8 cellular contexts compared by ENCODE assay signal in the genomic region with DNA sequence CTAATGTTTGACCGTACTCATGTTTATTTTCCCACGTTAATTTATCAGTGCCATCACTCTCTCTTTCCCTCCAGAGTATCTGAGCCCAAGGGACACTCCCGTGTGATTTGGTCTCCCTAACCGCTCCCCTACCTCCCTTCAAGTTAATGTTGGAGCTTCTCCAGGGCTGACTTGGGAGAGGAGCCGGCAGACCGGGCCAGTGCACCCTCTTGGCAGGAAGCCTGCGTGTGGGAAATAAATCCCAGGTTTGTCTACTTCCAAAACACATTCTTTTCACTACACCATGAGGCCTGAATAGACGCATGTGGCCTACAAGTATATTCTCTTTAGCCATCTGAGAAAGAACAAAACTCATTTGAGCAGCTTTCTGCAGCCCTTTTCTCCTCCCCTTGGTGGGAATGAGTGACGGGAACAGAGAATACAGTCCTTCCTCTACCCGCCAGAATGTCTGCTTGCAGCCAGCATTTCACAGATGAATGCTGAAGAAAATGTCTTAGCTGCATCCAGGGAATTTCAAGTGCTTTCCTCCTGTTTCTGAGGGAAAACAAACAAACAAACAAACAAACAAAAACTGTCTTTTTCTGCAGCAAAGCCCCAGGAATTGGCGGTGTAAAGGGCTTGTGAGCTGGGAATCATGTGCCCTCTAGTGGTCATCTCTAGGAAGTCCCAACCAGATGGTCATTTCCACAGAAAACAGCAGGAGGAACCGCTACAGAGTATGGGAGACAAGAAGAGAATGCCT. TPM values are rescaled to one million over a fixed set of nuclear protein-coding genes. Genes with fewer than 3 reads are reported as not detected.
DNase-seq lines count a peak whose midpoint lies in the region; TF ChIP-seq lines count a peak whose summit lies in the region.

No MANE protein-coding gene starts in this region.

- H3K27ac Mint-ChIP-seq in H9 = no peak overlapping the region

- no peak overlapping the region for H2BK5ac ChIP-seq in H9 (ENCODE audit: insufficient read length, low read length)

- no peak overlapping the region for H4K8ac ChIP-seq in H9 (replicated peaks; ENCODE audit: insufficient read length, low read depth, low read length)

- H3K9me3 ChIP-seq in H9 (ENCODE audit: control insufficient read depth, low read depth, low read length) = no peaks in the 10 kb centered on the region
- H3K9me3 ChIP-seq in liver (ENCODE audit: control insufficient read depth in 4 of 4, low read length in 3 of 4) = no peaks in the 10 kb centered on the region
- H3K9me3 ChIP-seq in suprapubic skin = no peaks in the 10 kb centered on the region

- H3K4me1 Mint-ChIP-seq in H9 = peaks cover 4 to 6% of the 10 kb centered on the region in 2 experiments

- no peak overlapping the region for H3K23ac ChIP-seq in H9 (ENCODE audit: insufficient read length, low read depth, low read length)

- H3K23me2 ChIP-seq in H9 (ENCODE audit: insufficient read length, low read depth, low read length, poor library complexity, severe bottlenecking) = no peaks in the 10 kb centered on the region

- H3K4me2 ChIP-seq in H9 (ENCODE audit: insufficient read depth, insufficient read length, low read length) = peak overlapping the region; percentile 64

- H2BK20ac ChIP-seq in H9 (ENCODE audit: low read depth, low read length, poor library complexity, severe bottlenecking) = no peak overlapping the region

- WGBS in H9 (ENCODE audit: extremely low coverage, insufficient read length, low lambda C conversion rate) = no CpG with 5 or more reads among the region's 12 CpGs
- WGBS in liver = 18% methylated on average over 12 of the region's 12 CpGs
- WGBS in suprapubic skin = 16% methylated on average over 12 of the region's 12 CpGs

- peak overlapping the region; percentile 100 for H2AFZ ChIP-seq in H9 (ENCODE audit: low read length)

- no peak for TF ChIP-seq EP300 in suprapubic skin (IDR thresholded peaks at IDR 0.05)

- H2BK120ac ChIP-seq in H9 (ENCODE audit: low read depth, low read length, poor library complexity, severe bottlenecking) = no peak overlapping the region

- no peak overlapping the region for H4K91ac ChIP-seq in H9 (ENCODE audit: insufficient read length, low read depth, low read length)

- no peaks in the 10 kb centered on the region; the same call in 1 of the 2 replicates for H3K27me3 Mint-ChIP-seq in H9 (ENCODE audit: low read depth)

- H2AK5ac ChIP-seq in H9 (ENCODE audit: insufficient read length, low read length) = no peak overlapping the region

- TF ChIP-seq RAD21 in liver (IDR thresholded peaks at IDR 0.05) = peak; percentile 96

- H3K27ac ChIP-seq in H9 (ENCODE audit: insufficient read length, low read depth, low read length) (no peak overlapping the region), liver (ENCODE audit: low read depth in 1 of 2, low read length in 2 of 2) (no peak overlapping the region), suprapubic skin (no peak overlapping the region)

- H4K20me1 ChIP-seq in H9 (ENCODE audit: control insufficient read depth, insufficient read depth, insufficient read length) = no peaks in the 10 kb centered on the region

- H3K36me3 ChIP-seq in liver (ENCODE audit: control insufficient read depth in 4 of 4, insufficient read depth in 3 of 4, low read depth in 1 of 4, low read length in 3 of 4) (no peaks in the 10 kb centered on the region), suprapubic skin (no peaks in the 10 kb centered on the region)

- DNase-seq in 8988T = peak; percentile 47
- peak; percentile 11 for DNase-seq in GDM1 (lab: John Stamatoyannopoulos, UW)
- peak; percentile 63 for DNase-seq in H9
- peak; percentile 64 for DNase-seq in LHCN-M2 (ENCODE audit: low read depth)
- peak; percentile 77 for DNase-seq in SK-MEL-5 (ENCODE audit: low read depth, low spot score)
- peak; percentile 61 for DNase-seq in dedifferentiated amniotic fluid mesenchymal stem cell (ENCODE audit: extremely low spot score)
- DNase-seq in suprapubic skin (ENCODE audit: low spot score in 2 of 2) = no peak

- no peaks in the 10 kb centered on the region for H3K79me2 ChIP-seq in H9 (ENCODE audit: insufficient read depth, low read length)

- H3K14ac ChIP-seq in H9 (ENCODE audit: insufficient read depth, low read length) = no peak overlapping the region

- H2BK15ac ChIP-seq in H9 (ENCODE audit: low read depth, low read length) = no peak overlapping the region

- H3K9ac ChIP-seq in H9 (ENCODE audit: extremely low read depth, insufficient read length, low read length) (peak overlapping the region; percentile 32), liver (ENCODE audit: low read depth in 1 of 2, low read length in 2 of 2) (peak overlapping the region in 1 of 2 donors; percentile 30)

- H3K9me3 Mint-ChIP-seq in H9 = no peaks in the 10 kb centered on the region

- H3K4me3 ChIP-seq in liver (ENCODE audit: low read depth in 1 of 3, low read length in 3 of 3) = peak overlapping the region; percentile 46 to 61 (median 52)
- peak overlapping the region; percentile 22 for H3K4me3 ChIP-seq in suprapubic skin

- H3K4ac ChIP-seq in H9 (ENCODE audit: low read depth, low read length) = no peak overlapping the region

- no peak overlapping the region for H3T11ph ChIP-seq in H9 (ENCODE audit: low read length)

- no peaks in the 10 kb centered on the region for H3K79me1 ChIP-seq in H9 (ENCODE audit: insufficient read depth, low read depth, low read length, poor library complexity, severe bottlenecking)

- H3K4me3 Mint-ChIP-seq in H9 = peak overlapping the region in 1 of 2 experiments; percentile 33; a peak in 1 of 5 replicates

- H3K18ac ChIP-seq in H9 (ENCODE audit: insufficient read length, low read depth, low read length) = no peak overlapping the region

- H3K4me1 ChIP-seq in H9 (ENCODE audit: insufficient read depth, low read length) (no peaks in the 10 kb centered on the region), liver (ENCODE audit: control insufficient read depth in 4 of 4, insufficient read depth in 4 of 4, low read length in 3 of 4) (peaks cover 0 to 6% (median 5%) of the 10 kb centered on the region in 4 donors), suprapubic skin (peaks cover 10% of the 10 kb centered on the region)

- H3K56ac ChIP-seq in H9 (ENCODE audit: insufficient read length, low read depth, low read length) = no peak overlapping the region

- H3K36me3 Mint-ChIP-seq in H9 (ENCODE audit: insufficient read depth in 1 of 3, low read depth in 3 of 3) = no peaks in the 10 kb centered on the region

- H2BK12ac ChIP-seq in H9 (ENCODE audit: insufficient read length, low read depth, low read length) = no peak overlapping the region

- no peak for TF ChIP-seq POLR2A in suprapubic skin (IDR thresholded peaks at IDR 0.05)

- H3K27me3 ChIP-seq in H9 (ENCODE audit: insufficient read depth, low read length) (no peaks in the 10 kb centered on the region), liver (ENCODE audit: control insufficient read depth in 4 of 4, insufficient read depth in 4 of 4, low read length in 3 of 4) (no peaks in the 10 kb centered on the region), suprapubic skin (no peaks in the 10 kb centered on the region)

- peak; percentile 93 for TF ChIP-seq CTCF in H9 (conservative IDR thresholded peaks at IDR 0.05)
- TF ChIP-seq CTCF in liver (IDR thresholded peaks at IDR 0.05; ENCODE audit: low read depth, low read length, missing input control) = peak; percentile 83
- peak; percentile 66 to 78 for TF ChIP-seq CTCF in suprapubic skin (IDR thresholded peaks at IDR 0.05)

- H4K5ac ChIP-seq in H9 (ENCODE audit: insufficient read length, low read depth, low read length) = no peak overlapping the region

- in situ Hi-C loops in SK-MEL-5 (cut with HindIII; ENCODE audit: low pct_unique_long_range_greater_than_20kb, low sequenced_read_pairs) = loop anchor here (10.0 kb wide), 1 partner anchor 279 kb away; no protein-coding TSS in a partner anchor

TF ChIP-seq in liver, 16 proteins besides CTCF, POLR2A, EP300 and RAD21:
- TF ChIP-seq TAF1 (conservative IDR thresholded peaks at IDR 0.05) (no peak), HNF4A (conservative IDR thresholded peaks at IDR 0.05) (no peak), NR2F2 (IDR thresholded peaks at IDR 0.05) (no peak), EGR1 (IDR thresholded peaks at IDR 0.05; ENCODE audit: low read depth in 2 of 2) (no peak), FOXA1 (IDR thresholded peaks at IDR 0.05) (no peak)

RNA-seq across cellular contexts. Expression of gene DAPL1, which starts 41.4 kb away (rescaled TPM):
- total RNA-seq in H9 (2021) = not detected in 2 replicates
- 0.34 TPM in 1 of 2 replicates, not detected in the other for total RNA-seq in LHCN-M2 (2014; rRNA removed)
- not detected for polyA plus RNA-seq in LHCN-M2 (2012)
- 0.69 and 1.9 TPM in 2 replicates for total RNA-seq in SK-MEL-5 (2014; rRNA removed; shearing (Covaris generic))
- 2.5 TPM in 1 of 2 replicates, not detected in the other for polyA plus RNA-seq in SK-MEL-5 (2015; cell fraction: cytosol; rRNA removed)
- not detected in 2 replicates for polyA plus RNA-seq in SK-MEL-5 (2015; cell fraction: nucleus; rRNA removed)
- not detected for total RNA-seq in liver
- under 1 TPM in 1 of 2 donors, not detected in 1; 0.71 TPM for polyA plus RNA-seq in liver
- total RNA-seq in suprapubic skin = 100 to 1,000 TPM; 158 to 307 (median 277) TPM

Comparison
In these comparisons a context has a peak if more than half of its experiments do, and no peak if none do; other contexts are left out.
1. DNase-seq: peak in 8988T (single experiment), GDM1 (single experiment), H9 (single experiment), LHCN-M2 (single experiment), SK-MEL-5 (single experiment) and dedifferentiated amniotic fluid mesenchymal stem cell (single experiment); none in suprapubic skin (0 of 2).
2. RNA of gene DAPL1, which starts 41.4 kb away (total RNA-seq): 158 to 307 TPM in suprapubic skin; 0.69 to 1.9 TPM in SK-MEL-5, 0.34 TPM in LHCN-M2, not detected in H9 and not detected in liver; every median in the first group is over 10 times any median in the second.
3. Peak in every context shown above with its lines, with median percentiles within 50 percentile points of each other: CTCF ChIP-seq.